Comparison of ENCODE assay signal across 8 cellular contexts in the genomic region with DNA sequence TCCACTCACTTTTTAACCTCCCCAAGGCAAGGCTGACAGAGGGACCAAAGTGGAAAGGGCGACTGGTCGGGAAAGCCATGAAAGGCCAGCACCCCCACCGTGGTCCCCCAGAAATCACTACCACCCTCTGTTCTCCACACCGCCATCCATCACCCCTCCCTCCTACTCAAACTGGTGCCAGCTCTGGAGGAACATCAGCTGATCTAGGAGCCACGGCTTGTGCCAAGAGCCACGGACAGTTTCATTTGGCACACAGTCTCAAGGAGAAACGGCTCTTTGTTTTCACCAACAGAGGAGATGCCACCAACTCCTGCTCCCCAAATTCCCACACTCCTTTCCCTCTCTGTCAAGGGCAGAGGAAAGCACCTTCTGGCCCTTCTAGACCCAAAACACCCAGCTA. TPM values are rescaled to one million over a fixed set of nuclear protein-coding genes. Genes with fewer than 3 reads are reported as not detected.
DNase-seq lines count a peak whose midpoint lies in the region; FAIRE-seq and TF ChIP-seq lines count a peak whose summit lies in the region.

No MANE protein-coding gene starts in this region.

- no peaks in the 10 kb centered on the region for H4K20me1 ChIP-seq in KMS-11 (ENCODE audit: insufficient read depth)
- peaks cover 8% of the 10 kb centered on the region for H4K20me1 ChIP-seq in astrocyte (ENCODE audit: insufficient read depth, low read length)
- H4K20me1 ChIP-seq in smooth muscle cell (ENCODE audit: low read depth) = no peaks in the 10 kb centered on the region

- no peak overlapping the region for H3K4me3 Mint-ChIP-seq in astrocyte (ENCODE audit: unreplicated experiment)

- peaks cover 31% of the 10 kb centered on the region for H3K36me3 Mint-ChIP-seq in astrocyte (ENCODE audit: low read depth, unreplicated experiment)

- no peaks in the 10 kb centered on the region for H3K27me3 ChIP-seq in KMS-11 (ENCODE audit: insufficient read depth, low read depth)
- H3K27me3 ChIP-seq in astrocyte (ENCODE audit: insufficient read depth, low read length) = no peaks in the 10 kb centered on the region
- no peaks in the 10 kb centered on the region for H3K27me3 ChIP-seq in smooth muscle cell (ENCODE audit: low read depth)

- intact Hi-C loops in kidney (cut with DNase I) = no loop called here

- no peaks in the 10 kb centered on the region for H3K79me2 ChIP-seq in KMS-11 (ENCODE audit: insufficient read depth, low read depth)
- peaks cover 2% of the 10 kb centered on the region for H3K79me2 ChIP-seq in astrocyte (ENCODE audit: insufficient read depth, low read length)
- H3K79me2 ChIP-seq in smooth muscle cell (ENCODE audit: low read depth) = no peaks in the 10 kb centered on the region

- peaks cover 7% of the 10 kb centered on the region for H3F3A ChIP-seq in smooth muscle cell (ENCODE audit: low read depth)

- H3K27me3 Mint-ChIP-seq in astrocyte (ENCODE audit: low read depth, unreplicated experiment) = no peaks in the 10 kb centered on the region

- TF ChIP-seq CTCF in KMS-11 (conservative IDR thresholded peaks at IDR 0.05; ENCODE audit: low read depth, low read length) (no peak), astrocyte (IDR thresholded peaks at IDR 0.05; ENCODE audit: insufficient read depth, low read depth, low read length) (no peak), kidney (IDR thresholded peaks at IDR 0.05; ENCODE audit: borderline replicate concordance, extremely low read depth, insufficient read depth) (no peak), smooth muscle cell (IDR thresholded peaks at IDR 0.05; ENCODE audit: borderline replicate concordance, insufficient read depth, poor library complexity, severe bottlenecking) (no peak)

- H3K9ac ChIP-seq in KMS-11 (peak overlapping the region; percentile 27; the same call in 1 of the 2 replicates), astrocyte (ENCODE audit: low read length) (peak overlapping the region; percentile 49), kidney (ENCODE audit: low read length in 2 of 2) (no peak overlapping the region), smooth muscle cell (ENCODE audit: low read depth) (peak overlapping the region; percentile 53)

- no peak for FAIRE-seq in astrocyte (lab: Jason Lieb, UNC)
- no peak for FAIRE-seq in kidney (lab: Jason Lieb, UNC)

- H3K27ac ChIP-seq in KMS-11 = peak overlapping the region; percentile 53; the same call in 1 of the 2 replicates
- peak overlapping the region; percentile 25 for H3K27ac ChIP-seq in astrocyte (ENCODE audit: low read depth, low read length)
- peak overlapping the region; percentile 47 to 51 for H3K27ac ChIP-seq in kidney (ENCODE audit: low read depth in 2 of 2, low read length in 2 of 2)
- peak overlapping the region; percentile 80 for H3K27ac ChIP-seq in smooth muscle cell (ENCODE audit: low read depth)

- H3K4me3 ChIP-seq in KMS-11 (IDR thresholded peaks at IDR 0.05; ENCODE audit: insufficient read depth, low read depth, low read length) (no peak overlapping the region), astrocyte (ENCODE audit: insufficient read depth, low read depth, low read length) (no peak overlapping the region), kidney (ENCODE audit: low read length in 2 of 2) (no peak overlapping the region), smooth muscle cell (no peak overlapping the region)

- H3K4me1 ChIP-seq in KMS-11 (ENCODE audit: low read depth, poor library complexity, severe bottlenecking) = peaks cover 39% of the 10 kb centered on the region
- peaks cover 30% of the 10 kb centered on the region for H3K4me1 ChIP-seq in astrocyte (ENCODE audit: insufficient read depth, low read length)
- peaks cover 9 to 59% of the 10 kb centered on the region in 2 donors for H3K4me1 ChIP-seq in kidney (ENCODE audit: control insufficient read depth in 1 of 2, insufficient read depth in 1 of 2, low read depth in 1 of 2, low read length in 2 of 2)
- H3K4me1 ChIP-seq in smooth muscle cell (ENCODE audit: low read depth) = peaks cover 11% of the 10 kb centered on the region

- peaks cover 20% of the 10 kb centered on the region for H3K4me1 Mint-ChIP-seq in astrocyte (ENCODE audit: low read depth, unreplicated experiment)

- no peak for DNase-seq in astrocyte (ENCODE audit: low read depth)
- DNase-seq in kidney = no peak
- no peak for DNase-seq in smooth muscle cell (lab: John Stamatoyannopoulos, UW; ENCODE audit: unreplicated experiment)
- no peak for DNase-seq in NCI-H1048 (lab: John Stamatoyannopoulos, UW)
- DNase-seq in NCI-H1105 treated with DMSO at 0.1 percent for 48 hours (lab: John Stamatoyannopoulos, UW) = no peak
- no peak for DNase-seq in NCI-H2227 treated with DMSO at 0.1 percent for 48 hours (lab: John Stamatoyannopoulos, UW)
- no peak for DNase-seq in NCI-H1436 (lab: John Stamatoyannopoulos, UW)

- peak overlapping the region; percentile 96 for H3K4me2 ChIP-seq in KMS-11
- peak overlapping the region; percentile 66 for H3K4me2 ChIP-seq in astrocyte (ENCODE audit: low read length)
- H3K4me2 ChIP-seq in smooth muscle cell = peak overlapping the region; percentile 20

- H3K36me3 ChIP-seq in KMS-11 (ENCODE audit: insufficient read depth) = no peaks in the 10 kb centered on the region
- H3K36me3 ChIP-seq in astrocyte (ENCODE audit: insufficient read depth, low read length) = peaks cover 11% of the 10 kb centered on the region
- H3K36me3 ChIP-seq in kidney (ENCODE audit: control insufficient read depth in 1 of 2, insufficient read depth in 2 of 2, low read length in 2 of 2) = peaks cover 3 to 7% of the 10 kb centered on the region in 2 donors
- H3K36me3 ChIP-seq in smooth muscle cell (ENCODE audit: low read depth) = peaks cover 5% of the 10 kb centered on the region

- 98% methylated on average over 7 of the region's 7 CpGs for WGBS in smooth muscle cell (ENCODE audit: low lambda C conversion rate)

- H3K9me3 ChIP-seq in astrocyte (ENCODE audit: insufficient read depth, low read depth, low read length) (no peaks in the 10 kb centered on the region), kidney (ENCODE audit: control insufficient read depth in 1 of 2, low read length in 2 of 2) (no peaks in the 10 kb centered on the region), smooth muscle cell (replicated peaks; ENCODE audit: low read depth) (no peaks in the 10 kb centered on the region)

- no peaks in the 10 kb centered on the region for H3K9me3 Mint-ChIP-seq in astrocyte (ENCODE audit: unreplicated experiment)

- H3K27ac Mint-ChIP-seq in astrocyte (ENCODE audit: unreplicated experiment) = peak overlapping the region; percentile 99

- H2AFZ ChIP-seq in KMS-11 (ENCODE audit: low read depth) (no peak overlapping the region), astrocyte (ENCODE audit: low read depth, low read length) (no peak overlapping the region), smooth muscle cell (ENCODE audit: low read depth) (no peak overlapping the region)

RNA-seq across cellular contexts. Expression of a gene that starts 26.0 kb away (rescaled TPM):
- total RNA-seq in astrocyte (27.2 and 27.9 TPM in 2 replicates), kidney (12.9 TPM), smooth muscle cell (19.6 and 21.1 TPM in 2 replicates)
- polyA plus RNA-seq in kidney (ENCODE audit: insufficient read depth, low read depth, low replicate concordance) (39.4 TPM), smooth muscle cell (29.5 and 39.6 TPM in 2 replicates)

Comparison
In these comparisons a context has a peak if more than half of its experiments do, and no peak if none do; other contexts are left out.
1. H3K27ac ChIP-seq: peak in every context shown above with its lines; median percentile 80 in smooth muscle cell; 53 in KMS-11; 49 in kidney; 25 in astrocyte.
2. H3K4me2 ChIP-seq: peak in every context shown above with its lines; median percentile 96 in KMS-11; 66 in astrocyte; 20 in smooth muscle cell.
3. H3K9ac ChIP-seq: peak in KMS-11 (single experiment), astrocyte (single experiment) and smooth muscle cell (single experiment); none in kidney (0 of 2).